In the genomic region with DNA sequence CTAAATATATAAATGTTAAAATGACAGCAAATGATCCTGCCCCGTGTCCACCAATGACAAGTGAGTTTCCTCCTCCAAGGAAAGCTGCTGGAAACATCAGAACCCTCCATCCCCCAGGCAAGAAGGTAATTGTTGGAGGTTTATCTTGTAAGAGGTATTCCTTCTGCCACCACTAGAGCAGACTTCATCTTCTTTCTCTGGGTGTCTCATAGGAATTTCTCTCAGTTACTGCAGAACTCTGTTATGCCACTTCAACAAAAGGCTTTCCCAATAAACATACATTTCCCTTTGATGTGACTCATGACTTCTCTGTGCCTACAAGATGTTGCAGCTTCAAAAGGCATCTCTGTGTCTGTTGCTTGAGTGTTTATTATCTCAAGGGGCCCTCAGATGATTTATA, we compare ENCODE assay signal across 24 cellular contexts.
DNase-seq lines count a peak whose midpoint lies in the region; ATAC-seq and TF ChIP-seq lines count a peak whose summit lies in the region.
"Had no signal": no experiment of that assay in that cellular context is flagged by ENCODE, and none has a peak within 500 bp of the region (broad histone marks: within the 10 kb centered on the region; RNA-seq: fewer than 3 reads in every experiment).

No MANE protein-coding gene starts in this region.

- in situ Hi-C loops in mammary epithelial cell (cut with MboI; ENCODE audit: low sequenced_read_pairs in 2 of 2): no loop called here

- ATAC-seq in activated naive CD8-positive, alpha-beta T cell treated with anti-CD3 and anti-CD28 coated beads, Interleukin-2, amount 50 U/mL, for 24 hours: no peak
- ATAC-seq in HG02798 (IDR thresholded peaks at IDR 0.05; ENCODE audit: poor library complexity, unreplicated experiment): no peak
- no peak for ATAC-seq in HG03196 (IDR thresholded peaks at IDR 0.05; ENCODE audit: unreplicated experiment)
- ATAC-seq: stimulated activated naive CD8-positive, alpha-beta T cell treated with anti-CD3 and anti-CD28 coated beads, Interleukin-15, Interleukin-2, amounts not matched to agents 100 U/mL and 50 U/mL, for 24 hours; T-cell had no signal

- H3K9me3 ChIP-seq in mammary epithelial cell (replicated peaks; ENCODE audit: insufficient read depth, low read length) (no peaks in the 10 kb centered on the region), mesenchymal stem cell (ENCODE audit: control insufficient read depth, low read length) (no peaks in the 10 kb centered on the region)
- H3K9me3 ChIP-seq: HAP-1, tibial artery had no signal

- H3K36me3 ChIP-seq in BJ (ENCODE audit: control insufficient read depth, insufficient read depth, low read length): no peaks in the 10 kb centered on the region
- H3K36me3 ChIP-seq in mammary epithelial cell (ENCODE audit: insufficient read depth, low read length): no peaks in the 10 kb centered on the region
- H3K36me3 ChIP-seq in mesenchymal stem cell (ENCODE audit: control insufficient read depth in 1 of 2, insufficient read depth in 2 of 2, low read depth in 1 of 2, low read length in 2 of 2): no peaks in the 10 kb centered on the region
- H3K36me3 ChIP-seq: HAP-1, tibial artery had no signal

- WGBS in mammary epithelial cell (ENCODE audit: low coverage, missing lambda C conversion rate): 25% methylated on average over 1 of the region's 1 CpG
- WGBS in mesenchymal stem cell: 80% methylated on average over 1 of the region's 1 CpG

- no peaks in the 10 kb centered on the region for H3K4me1 ChIP-seq in mammary epithelial cell (ENCODE audit: insufficient read depth, low read length)
- no peaks in the 10 kb centered on the region for H3K4me1 ChIP-seq in mesenchymal stem cell (ENCODE audit: control insufficient read depth, insufficient read depth, low read depth, low read length)
- H3K4me1 ChIP-seq: HAP-1, tibial artery had no signal

- TF ChIP-seq CTCF in BJ (IDR thresholded peaks at IDR 0.05; ENCODE audit: insufficient read depth, low read depth, low read length) (peak; percentile 15; the same call in 1 of the 2 replicates), mammary epithelial cell (conservative IDR thresholded peaks at IDR 0.05 in 1 of 2, IDR thresholded peaks at IDR 0.05 in 1 of 2; ENCODE audit: extremely low read depth in 1 of 2, insufficient read depth in 1 of 2, low read depth in 1 of 2, low read length in 2 of 2) (peak; percentile 16 to 18)

- no peak overlapping the region for H2BK5ac ChIP-seq in mesenchymal stem cell (ENCODE audit: low read depth, low read length, poor library complexity, severe bottlenecking)

- no peak overlapping the region for H2BK12ac ChIP-seq in mesenchymal stem cell (ENCODE audit: low read length in 2 of 2)

- dilution Hi-C loops in mammary epithelial cell (cut with HindIII; ENCODE audit: low sequenced_read_pairs): loop anchor here (5.0 to 10.0 kb wide), 2 partner anchors 42 to 60 kb away; no protein-coding TSS in a partner anchor

- intact Hi-C loops in mammary epithelial cell (cut with micrococcal nuclease): no loop called here
- intact Hi-C loops in activated naive CD4-positive, alpha-beta T cell treated with anti-CD3 and anti-CD28 coated beads for 36 hours (cut with micrococcal nuclease): no loop called here

- no peak overlapping the region for H4K91ac ChIP-seq in mesenchymal stem cell (ENCODE audit: low read length)

- H3K9me3 Mint-ChIP-seq in activated naive CD4-positive, alpha-beta T cell treated with anti-CD3 and anti-CD28 coated beads for 36 hours: no peaks in the 10 kb centered on the region
- peaks cover 3% of the 10 kb centered on the region for H3K9me3 Mint-ChIP-seq in activated naive CD8-positive, alpha-beta T cell treated with anti-CD3 and anti-CD28 coated beads, Interleukin-2, amount 50 U/mL, for 24 hours

- no peaks in the 10 kb centered on the region for H3K36me3 Mint-ChIP-seq in activated naive CD4-positive, alpha-beta T cell treated with anti-CD3 and anti-CD28 coated beads for 36 hours (ENCODE audit: low read depth)
- H3K36me3 Mint-ChIP-seq in activated naive CD8-positive, alpha-beta T cell treated with anti-CD3 and anti-CD28 coated beads, Interleukin-2, amount 50 U/mL, for 24 hours (ENCODE audit: low read depth): no peaks in the 10 kb centered on the region
- H3K36me3 Mint-ChIP-seq: CD14-positive monocyte, naive B cell, T-cell had no signal

- H3K9ac ChIP-seq in mammary epithelial cell (ENCODE audit: insufficient read depth, low read length) (no peak overlapping the region), mesenchymal stem cell (ENCODE audit: low read length) (no peak overlapping the region)
- H3K9ac ChIP-seq: parathyroid adenoma had no signal

- no peaks in the 10 kb centered on the region for H3K27me3 Mint-ChIP-seq in activated naive CD4-positive, alpha-beta T cell treated with anti-CD3 and anti-CD28 coated beads for 36 hours (ENCODE audit: low read depth)
- H3K27me3 Mint-ChIP-seq in activated naive CD8-positive, alpha-beta T cell treated with anti-CD3 and anti-CD28 coated beads, Interleukin-2, amount 50 U/mL, for 24 hours: no peaks in the 10 kb centered on the region
- H3K27me3 Mint-ChIP-seq: naive B cell, T-cell had no signal

- no peaks in the 10 kb centered on the region for H3K79me1 ChIP-seq in mesenchymal stem cell (replicated peaks; ENCODE audit: low read length, poor library complexity, severe bottlenecking)

- POLR2A ChIA-PET in BJ (lab: Charles Lee): no interaction called here

- H2BK15ac ChIP-seq in mesenchymal stem cell (ENCODE audit: low read depth, poor library complexity, severe bottlenecking): no peak overlapping the region

- H3K18ac ChIP-seq in mesenchymal stem cell (ENCODE audit: low read depth in 1 of 2, low read length in 2 of 2): no peak overlapping the region

- CTCF ChIA-PET in BJ (lab: Yijun Ruan, JAX): interaction anchor here (1.0 to 1.2 kb wide), 4 partner anchors 9 to 136 kb away, joined by 3 to 4 read pairs (median 3); no protein-coding TSS in a partner anchor
- CTCF ChIA-PET in mammary epithelial cell (lab: Charles Lee; ENCODE audit: low non-redundant PET): interaction anchor here (0.7 kb wide), 1 partner anchor 216 kb away, joined by 5 read pairs; no protein-coding TSS in a partner anchor
- CTCF ChIA-PET in activated naive CD4-positive, alpha-beta T cell treated with anti-CD3 and anti-CD28 coated beads for 36 hours (lab: Charles Lee): no interaction called here

- no peak overlapping the region for H2BK120ac ChIP-seq in mesenchymal stem cell (ENCODE audit: low read depth, low read length)

- H4K20me1 ChIP-seq in mammary epithelial cell (ENCODE audit: insufficient read depth, low read length): no peaks in the 10 kb centered on the region

- DNase-seq in BJ (ENCODE audit: low read depth) (no peak), HT1080 (ENCODE audit: low read depth) (peak; percentile 28), mammary epithelial cell (no peak), mesenchymal stem cell (peak; percentile 68)
- DNase-seq in activated naive CD4-positive, alpha-beta T cell treated with anti-CD3 and anti-CD28 coated beads for 36 hours: no peak
- DNase-seq in activated naive CD8-positive, alpha-beta T cell treated with anti-CD3 and anti-CD28 coated beads, Interleukin-2, amount 50 U/mL, for 24 hours: no peak
- DNase-seq: aorta; hippocampal formation; KBM-7; kidney; naive B cell; NCI-H1092; NCI-H2081 treated with DMSO at 0.1 percent for 48 hours; NCI-H524; stimulated activated CD4-positive, alpha-beta T cell treated with anti-CD3 and anti-CD28 coated beads, Interleukin-1b, Interleukin-23, amount 100 ng/mL, for 48 hours; stimulated activated naive CD8-positive, alpha-beta T cell treated with anti-CD3 and anti-CD28 coated beads, Interleukin-15, Interleukin-2, amounts not matched to agents 100 U/mL and 50 U/mL, for 24 hours; T-cell; tibial artery had no signal

- H2AK5ac ChIP-seq in mesenchymal stem cell (ENCODE audit: low read length, severe bottlenecking): no peak overlapping the region

- H3K27ac ChIP-seq in mammary epithelial cell (ENCODE audit: insufficient read depth, low read depth, low read length) (no peak overlapping the region), mesenchymal stem cell (ENCODE audit: low read length, poor library complexity, severe bottlenecking) (no peak overlapping the region)
- H3K27ac ChIP-seq: parathyroid adenoma, RWPE1, tibial artery had no signal

- BruUV-seq in mammary epithelial cell (replicated peaks; lab: Mats Ljungman, UMichigan): no TSS peak

- H3K27ac Mint-ChIP-seq in activated naive CD4-positive, alpha-beta T cell treated with anti-CD3 and anti-CD28 coated beads for 36 hours: no peak overlapping the region
- no peak overlapping the region for H3K27ac Mint-ChIP-seq in activated naive CD8-positive, alpha-beta T cell treated with anti-CD3 and anti-CD28 coated beads, Interleukin-2, amount 50 U/mL, for 24 hours
- H3K27ac Mint-ChIP-seq: CD14-positive monocyte, naive B cell, T-cell had no signal

- no peaks in the 10 kb centered on the region for H3K79me2 ChIP-seq in mammary epithelial cell (ENCODE audit: insufficient read depth, low read length)
- H3K79me2 ChIP-seq: parathyroid adenoma had no signal

- H3K4me2 ChIP-seq in mammary epithelial cell (ENCODE audit: insufficient read depth, low read depth, low read length) (no peak overlapping the region), mesenchymal stem cell (ENCODE audit: low read length, poor library complexity, severe bottlenecking) (no peak overlapping the region)

- no peak overlapping the region for H3K23ac ChIP-seq in mesenchymal stem cell (ENCODE audit: low read length in 2 of 2)

- no peaks in the 10 kb centered on the region for H3K4me1 Mint-ChIP-seq in activated naive CD4-positive, alpha-beta T cell treated with anti-CD3 and anti-CD28 coated beads for 36 hours (ENCODE audit: low read depth)
- H3K4me1 Mint-ChIP-seq in activated naive CD8-positive, alpha-beta T cell treated with anti-CD3 and anti-CD28 coated beads, Interleukin-2, amount 50 U/mL, for 24 hours: no peaks in the 10 kb centered on the region
- H3K4me1 Mint-ChIP-seq: CD14-positive monocyte, naive B cell, T-cell had no signal

- no peak overlapping the region for H4K8ac ChIP-seq in mesenchymal stem cell (ENCODE audit: low read length)

- H3K4me3 Mint-ChIP-seq in activated naive CD4-positive, alpha-beta T cell treated with anti-CD3 and anti-CD28 coated beads for 36 hours: no peak overlapping the region
- no peak overlapping the region for H3K4me3 Mint-ChIP-seq in activated naive CD8-positive, alpha-beta T cell treated with anti-CD3 and anti-CD28 coated beads, Interleukin-2, amount 50 U/mL, for 24 hours
- H3K4me3 Mint-ChIP-seq: CD14-positive monocyte, naive B cell, T-cell had no signal

- no peak overlapping the region for H3K14ac ChIP-seq in mesenchymal stem cell (ENCODE audit: low read length in 2 of 2)

- H3K4ac ChIP-seq in mesenchymal stem cell (ENCODE audit: low read depth in 1 of 2, low read length in 2 of 2): no peak overlapping the region

- H3K4me3 ChIP-seq in BJ (ENCODE audit: low read depth, low read length): no peak overlapping the region
- H3K4me3 ChIP-seq in mammary epithelial cell (replicated peaks in 1 of 3; ENCODE audit: insufficient read depth in 1 of 3, low read depth in 2 of 3, low read length in 3 of 3): no peak overlapping the region
- no peak overlapping the region for H3K4me3 ChIP-seq in mesenchymal stem cell (ENCODE audit: insufficient read depth in 1 of 2, low read depth in 1 of 2, low read length in 2 of 2)
- H3K4me3 ChIP-seq: HAP-1, tibial artery had no signal

- no peak overlapping the region for H2AFZ ChIP-seq in mammary epithelial cell (ENCODE audit: low read depth, low read length)
- no peak overlapping the region for H2AFZ ChIP-seq in mesenchymal stem cell (ENCODE audit: low read depth, low read length)
- H2AFZ ChIP-seq: parathyroid adenoma had no signal

- H3K27me3 ChIP-seq in BJ (ENCODE audit: control insufficient read depth, insufficient read depth, low read length) (no peaks in the 10 kb centered on the region), mammary epithelial cell (ENCODE audit: insufficient read depth, low read length) (no peaks in the 10 kb centered on the region), mesenchymal stem cell (ENCODE audit: control insufficient read depth in 1 of 2, insufficient read depth in 1 of 2, low read length in 2 of 2) (no peaks in the 10 kb centered on the region)
- H3K27me3 ChIP-seq: tibial artery had no signal

Comparison
In these comparisons a context has a peak if more than half of its experiments do, and no peak if none do; other contexts are left out.
1. DNase-seq: peak in HT1080 (single experiment) and mesenchymal stem cell (single experiment); none in BJ (single experiment), mammary epithelial cell (single experiment), activated naive CD4-positive, alpha-beta T cell treated with anti-CD3 and anti-CD28 coated beads for 36 hours (single experiment) and activated naive CD8-positive, alpha-beta T cell treated with anti-CD3 and anti-CD28 coated beads, Interleukin-2, amount 50 U/mL, for 24 hours (single experiment).